ENCODE assay signal across 18 cellular contexts in genomic region chr3:56248021-56248420, GRCh38.
"Had no signal": no experiment of that assay in that cellular context is flagged by ENCODE, and none has a peak within 500 bp of the region (broad histone marks: within the 10 kb centered on the region; RNA-seq: fewer than 3 reads in every experiment).

No MANE protein-coding gene starts in this region.

- H3K27ac Mint-ChIP-seq: mesothelial cell of epicardium, naive B cell had no signal

- H3K36me3 ChIP-seq: esophagus muscularis mucosa, gastroesophageal sphincter, heart left ventricle, left lung, lower lobe of right lung had no signal

- H3K4me1 ChIP-seq: esophagus muscularis mucosa, foreskin keratinocyte, gastroesophageal sphincter, left lung, lower lobe of right lung had no signal

- H3K27me3 ChIP-seq: dorsolateral prefrontal cortex, esophagus muscularis mucosa, foreskin keratinocyte, gastroesophageal sphincter, left lung had no signal

- H3K4me1 Mint-ChIP-seq: naive B cell had no signal

- H3K4me3 Mint-ChIP-seq: mesothelial cell of epicardium, naive B cell had no signal

- DNase-seq: dermis blood vessel endothelial cell; dorsolateral prefrontal cortex; effector CD4-positive, alpha-beta T cell; effector memory CD4-positive, alpha-beta T cell; foreskin keratinocyte; heart left ventricle; hippocampal formation; left cardiac atrium; left lung; left ventricle myocardium superior; lower lobe of right lung; mesenchymal stem cell; mucosa of descending colon; naive B cell had no signal

- ATAC-seq: foreskin keratinocyte, gastroesophageal sphincter, heart left ventricle, left cardiac atrium, left lung, left ventricle myocardium superior, lower lobe of right lung, mucosa of descending colon had no signal

- H3K9me3 ChIP-seq: esophagus muscularis mucosa, gastroesophageal sphincter, heart left ventricle, left lung, lower lobe of right lung, mucosa of descending colon had no signal

- H3K36me3 Mint-ChIP-seq: mesothelial cell of epicardium, naive B cell had no signal

- H3K4me3 ChIP-seq: coronary artery, dorsolateral prefrontal cortex, esophagus muscularis mucosa, gastroesophageal sphincter, heart left ventricle, left lung, lower lobe of right lung, mucosa of descending colon had no signal

- H3K9me3 Mint-ChIP-seq: mesothelial cell of epicardium, naive B cell had no signal

- H3K27ac ChIP-seq: coronary artery, dorsolateral prefrontal cortex, esophagus muscularis mucosa, foreskin keratinocyte, gastroesophageal sphincter, heart left ventricle, left lung, lower lobe of right lung had no signal
